ENCODE assay signal across 1 cellular context in genomic region chr1:61446531-61446991, GRCh38.
TF ChIP-seq lines count a peak whose summit lies in the region.

No MANE protein-coding gene starts in this region.

TF ChIP-seq in endothelial cell of umbilical vein, 7 proteins besides CTCF, POLR2A, EP300 and RAD21 (continued from another document):
- TF ChIP-seq MAX (IDR thresholded peaks at IDR 0.05; ENCODE audit: insufficient read depth, insufficient read length), result no peak
